ENCODE assay signal across 19 cellular contexts in the genomic region with DNA sequence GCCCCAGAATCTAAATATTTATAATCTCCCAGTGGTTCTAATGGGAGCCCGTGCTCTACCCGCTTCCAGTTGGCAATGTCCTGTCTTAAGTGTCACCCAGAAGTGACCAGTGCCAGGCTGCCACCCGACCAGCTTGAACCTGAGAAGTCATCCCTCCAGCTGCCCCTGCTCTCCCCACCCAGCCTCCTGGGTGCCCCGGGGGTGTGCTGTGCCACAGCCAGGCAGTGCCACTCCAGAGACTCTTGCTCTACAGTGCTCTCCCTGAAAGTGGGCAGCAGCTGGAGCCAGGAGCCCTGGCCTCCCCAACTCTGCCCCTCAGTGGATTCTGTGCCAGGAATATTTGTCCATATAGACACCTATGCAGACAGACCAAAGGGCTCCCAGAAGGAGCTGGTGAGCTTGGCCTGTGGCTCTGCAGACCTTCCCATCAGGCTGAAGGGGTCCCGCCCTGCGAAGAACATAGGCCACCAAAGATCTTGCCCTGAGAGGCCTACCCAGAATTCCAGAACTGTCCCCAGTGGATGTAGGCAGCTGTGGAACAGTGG. TPM values are rescaled to one million over a fixed set of nuclear protein-coding genes. Genes with fewer than 3 reads are reported as not detected.
"Had no signal": no experiment of that assay in that cellular context is flagged by ENCODE, and none has a peak within 500 bp of the region (broad histone marks: within the 10 kb centered on the region; RNA-seq: fewer than 3 reads in every experiment).

No MANE protein-coding gene starts in this region.

- H3K9me3 ChIP-seq: gastrocnemius medialis, heart right ventricle, SK-N-SH, stomach had no signal

- ATAC-seq: activated naive CD8-positive, alpha-beta T cell treated with anti-CD3 and anti-CD28 coated beads, Interleukin-2, amount 50 U/mL, for 24 hours had no signal

- H3K4me2 ChIP-seq: SK-N-SH had no signal

- H3K27ac ChIP-seq: epithelial cell of prostate, heart right ventricle, RWPE1 had no signal

- H3K4me3 ChIP-seq: gastrocnemius medialis, heart right ventricle, lung, stomach had no signal

- H3K27me3 ChIP-seq: gastrocnemius medialis, heart right ventricle, stomach had no signal

- DNase-seq: activated B cell treated with CpG ODN at 0.5 μM for 24 hours; activated CD4-positive, alpha-beta T cell treated with anti-CD3 and anti-CD28 coated beads, Interleukin-2, amount 10 ng/mL, durations not matched to agents 7 days and 5 days; activated naive CD4-positive, alpha-beta T cell treated with Interleukin-2 at 50 U/mL for 16 hours; activated naive CD8-positive, alpha-beta T cell treated with anti-CD3 and anti-CD28 coated beads, Interleukin-2, amount 50 U/mL, for 24 hours; activated T-cell treated with anti-CD3 and anti-CD28 coated beads, Interleukin-2, amount 50 U/mL, for 4 hours; cortex of kidney; effector memory CD4-positive, alpha-beta T cell; occipital lobe; SK-N-SH; stomach had no signal

- H3K9ac ChIP-seq: SK-N-SH had no signal

- H3K36me3 ChIP-seq: gastrocnemius medialis, heart right ventricle, stomach had no signal

RNA-seq across cellular contexts. Expression of gene EPS8L3, which starts 9.0 kb away (rescaled TPM):
- total RNA-seq: activated B cell treated with CpG ODN at 0.5 μM for 24 hours; activated CD4-positive, alpha-beta T cell treated with anti-CD3 and anti-CD28 coated beads, Interleukin-2, amount 10 ng/mL, durations not matched to agents 7 days and 5 days; activated T-cell treated with anti-CD3 and anti-CD28 coated beads, Interleukin-2, amount 50 U/mL, for 4 hours; astrocyte; mononuclear cell; naive thymus-derived CD8-positive, alpha-beta T cell; occipital lobe; skeletal muscle tissue had no signal
- polyA plus RNA-seq: heart right ventricle; naive thymus-derived CD8-positive, alpha-beta T cell; SK-N-SH had no signal
